Comparison of ENCODE assay signal across 8 cellular contexts in genomic region chr1:54547601-54548388, GRCh38. TPM values are rescaled to one million over a fixed set of nuclear protein-coding genes. Genes with fewer than 3 reads are reported as not detected.
DNase-seq lines count a peak whose midpoint lies in the region; ATAC-seq and TF ChIP-seq lines count a peak whose summit lies in the region.

ACOT11 (plus strand) TSS chr1:54548228; CDS start chr1:54548310, 82 bp downstream.

- H3K4me1 ChIP-seq in left lung (peaks cover 11 to 27% of the 10 kb centered on the region in 2 donors), suprapubic skin (peaks cover 17% of the 10 kb centered on the region)

- H3K9me3 ChIP-seq in left lung (no peaks in the 10 kb centered on the region), suprapubic skin (no peaks in the 10 kb centered on the region)

- TF ChIP-seq POLR2A in suprapubic skin (IDR thresholded peaks at IDR 0.05) = no peak

- H3K27ac ChIP-seq in coronary artery (peak within 1 kb of the TSS; percentile 86 to 87), left lung (peak within 1 kb of the TSS in 1 of 2 donors; percentile 26), suprapubic skin (no peak within 1 kb of the TSS)

- intact Hi-C loops in left lung (cut with DNase I) = no loop called here

- WGBS in suprapubic skin = 31% methylated on average over 23 of the region's 25 CpGs

- H3K36me3 ChIP-seq in left lung = no peaks in the 10 kb centered on the region
- no peaks in the 10 kb centered on the region for H3K36me3 ChIP-seq in suprapubic skin

- H3K27me3 ChIP-seq in left lung = peaks cover 0 to under 1% of the 10 kb centered on the region in 2 donors
- no peaks in the 10 kb centered on the region for H3K27me3 ChIP-seq in suprapubic skin

- TF ChIP-seq CTCF in coronary artery (IDR thresholded peaks at IDR 0.05) = peak; percentile 59
- TF ChIP-seq CTCF in left lung (IDR thresholded peaks at IDR 0.05) = peak in 1 of 2 donors; percentile 41
- peak in 1 of 2 donors; percentile 32 for TF ChIP-seq CTCF in suprapubic skin (IDR thresholded peaks at IDR 0.05)

- DNase-seq in DMS 273 treated with DMSO at 0.1 percent for 48 hours (lab: John Stamatoyannopoulos, UW) = peak; percentile 98
- DNase-seq in NCI-H2227 treated with DMSO at 0.1 percent for 48 hours (lab: John Stamatoyannopoulos, UW) = peak; percentile 81
- DNase-seq in coronary artery (ENCODE audit: low spot score) = peak; percentile 95
- DNase-seq in left lung = peak; percentile 69 to 86
- DNase-seq in suprapubic skin (ENCODE audit: low spot score in 2 of 2) = peak; percentile 78 to 85
- DNase-seq in stimulated activated naive CD4-positive, alpha-beta T cell treated with Interleukin-2 at 50 U/mL for 16 hours (lab: John Stamatoyannopoulos, UW) = no peak
- DNase-seq in activated CD4-positive, CD25-positive, alpha-beta regulatory T cell (lab: John Stamatoyannopoulos, UW) = no peak

- peak; percentile 89 for ATAC-seq in left lung
- no peak for ATAC-seq in GM19395 (IDR thresholded peaks at IDR 0.05; ENCODE audit: unreplicated experiment)

- no peak for TF ChIP-seq EP300 in suprapubic skin (IDR thresholded peaks at IDR 0.05)

- H3K4me3 ChIP-seq in coronary artery (peak within 1 kb of the TSS; percentile 55), left lung (peak within 1 kb of the TSS in 1 of 2 donors; percentile 14), suprapubic skin (peak within 1 kb of the TSS; percentile 20)

RNA-seq across cellular contexts. Expression of gene ACOT11, which starts in this region (rescaled TPM):
- total RNA-seq in left lung (10 to 100 TPM in 1 of 2 donors, 1 to 10 TPM in 1; 8.5 to 10.4 TPM), suprapubic skin (1 to 10 TPM; 4.7 to 8.5 (median 6.9) TPM)

Comparison
In these comparisons a context has a peak if more than half of its experiments do, and no peak if none do; other contexts are left out.
1. DNase-seq: peak in DMS 273 treated with DMSO at 0.1 percent for 48 hours (single experiment), NCI-H2227 treated with DMSO at 0.1 percent for 48 hours (single experiment), coronary artery (single experiment), left lung (2 of 2) and suprapubic skin (2 of 2); none in stimulated activated naive CD4-positive, alpha-beta T cell treated with Interleukin-2 at 50 U/mL for 16 hours (single experiment) and activated CD4-positive, CD25-positive, alpha-beta regulatory T cell (0 of 4).